ENCODE assay signal across 10 cellular contexts in the genomic region with DNA sequence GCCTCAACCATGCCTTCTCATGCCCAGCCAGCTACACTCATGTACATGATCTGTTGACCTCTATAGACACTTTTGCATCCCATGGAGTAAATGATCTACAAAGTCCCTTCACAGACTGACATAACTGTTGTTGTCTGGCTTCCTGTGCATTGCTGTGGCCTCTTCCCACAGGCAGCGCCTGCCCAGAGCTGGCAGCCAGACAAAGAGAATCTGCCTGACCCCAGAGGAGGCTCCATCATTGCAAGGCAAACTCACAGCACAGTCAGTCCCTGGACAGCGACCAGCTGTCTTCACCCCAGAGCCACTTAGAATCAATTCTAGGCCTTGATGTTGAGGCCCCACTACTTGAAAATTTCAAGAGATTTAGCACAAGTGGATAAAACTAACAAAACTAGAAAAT.
A peak's percentile ranks its signal among the peaks of the same experiment; 100 is the strongest.
DNase-seq lines count a peak whose midpoint lies in the region; ATAC-seq, FAIRE-seq and TF ChIP-seq lines count a peak whose summit lies in the region.
"Had no signal": no experiment of that assay in that cellular context is flagged by ENCODE, and none has a peak within 500 bp of the region (broad histone marks: within the 10 kb centered on the region; RNA-seq: fewer than 3 reads in every experiment).

No MANE protein-coding gene starts in this region.

- H3K9ac ChIP-seq in kidney (ENCODE audit: low read length in 2 of 2): no peak overlapping the region

- intact Hi-C loops in kidney (cut with DNase I): no loop called here
- intact Hi-C loops in upper lobe of right lung (cut with DNase I): no loop called here

- no peaks in the 10 kb centered on the region for H3K27me3 ChIP-seq in upper lobe of right lung
- H3K27me3 ChIP-seq: SJSA1 had no signal

- H3K4me1 ChIP-seq in kidney (ENCODE audit: control insufficient read depth in 1 of 2, insufficient read depth in 1 of 2, low read depth in 1 of 2, low read length in 2 of 2) (no peaks in the 10 kb centered on the region), upper lobe of right lung (no peaks in the 10 kb centered on the region)
- H3K4me1 ChIP-seq: SJSA1 had no signal

- peak overlapping the region; percentile 22 for H3K27ac Mint-ChIP-seq in stimulated activated naive CD8-positive, alpha-beta T cell treated with anti-CD3 and anti-CD28 coated beads, Interleukin-15, Interleukin-2, amounts not matched to agents 100 ng/mL and 50 ng/mL, for 24 hours
- H3K27ac Mint-ChIP-seq in stimulated activated naive CD8-positive, alpha-beta T cell treated with anti-CD3 and anti-CD28 coated beads, Interleukin-15, amount 100 ng/mL, for 72 hours: no peak overlapping the region

- H3K36me3 Mint-ChIP-seq in stimulated activated naive CD8-positive, alpha-beta T cell treated with anti-CD3 and anti-CD28 coated beads, Interleukin-15, Interleukin-2, amounts not matched to agents 100 ng/mL and 50 ng/mL, for 24 hours (ENCODE audit: low read depth): peaks cover 30% of the 10 kb centered on the region

- H3K4me3 ChIP-seq in kidney (ENCODE audit: low read length in 2 of 2) (no peak overlapping the region), upper lobe of right lung (no peak overlapping the region)
- H3K4me3 ChIP-seq: SJSA1 had no signal

- no peak for DNase-seq in stimulated activated naive CD8-positive, alpha-beta T cell treated with anti-CD3 and anti-CD28 coated beads, Interleukin-15, amount 100 ng/mL, for 72 hours
- DNase-seq in cerebellar cortex (ENCODE audit: low spot score): peak; percentile 12
- peak; percentile 78 for DNase-seq in kidney
- DNase-seq in upper lobe of right lung: no peak
- no peak for DNase-seq in stimulated activated naive CD8-positive, alpha-beta T cell treated with anti-CD3 and anti-CD28 coated beads, Interleukin-15, Interleukin-2, amounts not matched to agents 100 U/mL and 50 U/mL, for 24 hours
- no peak for DNase-seq in GDM1 (lab: John Stamatoyannopoulos, UW)
- DNase-seq: effector memory CD4-positive, alpha-beta T cell had no signal

- ATAC-seq in stimulated activated naive CD8-positive, alpha-beta T cell treated with anti-CD3 and anti-CD28 coated beads, Interleukin-15, amount 100 ng/mL, for 72 hours: no peak
- ATAC-seq in upper lobe of right lung (peak; percentile 61), GM21737 (IDR thresholded peaks at IDR 0.05; ENCODE audit: unreplicated experiment) (no peak)
- ATAC-seq in stimulated activated naive CD8-positive, alpha-beta T cell treated with anti-CD3 and anti-CD28 coated beads, Interleukin-15, Interleukin-2, amounts not matched to agents 100 U/mL and 50 U/mL, for 24 hours: no peak

- H3K36me3 ChIP-seq in kidney (ENCODE audit: control insufficient read depth in 1 of 2, insufficient read depth in 2 of 2, low read length in 2 of 2) (no peaks in the 10 kb centered on the region), upper lobe of right lung (no peaks in the 10 kb centered on the region)
- H3K36me3 ChIP-seq: SJSA1 had no signal

- no peaks in the 10 kb centered on the region for H3K9me3 Mint-ChIP-seq in stimulated activated naive CD8-positive, alpha-beta T cell treated with anti-CD3 and anti-CD28 coated beads, Interleukin-15, Interleukin-2, amounts not matched to agents 100 ng/mL and 50 ng/mL, for 24 hours
- H3K9me3 Mint-ChIP-seq in stimulated activated naive CD8-positive, alpha-beta T cell treated with anti-CD3 and anti-CD28 coated beads, Interleukin-15, amount 100 ng/mL, for 72 hours: no peaks in the 10 kb centered on the region

- no peak for FAIRE-seq in kidney (lab: Jason Lieb, UNC)

- no peaks in the 10 kb centered on the region for H3K27me3 Mint-ChIP-seq in stimulated activated naive CD8-positive, alpha-beta T cell treated with anti-CD3 and anti-CD28 coated beads, Interleukin-15, Interleukin-2, amounts not matched to agents 100 ng/mL and 50 ng/mL, for 24 hours
- H3K27me3 Mint-ChIP-seq in stimulated activated naive CD8-positive, alpha-beta T cell treated with anti-CD3 and anti-CD28 coated beads, Interleukin-15, amount 100 ng/mL, for 72 hours: no peaks in the 10 kb centered on the region

- H3K4me3 Mint-ChIP-seq in stimulated activated naive CD8-positive, alpha-beta T cell treated with anti-CD3 and anti-CD28 coated beads, Interleukin-15, Interleukin-2, amounts not matched to agents 100 ng/mL and 50 ng/mL, for 24 hours: no peak overlapping the region
- no peak overlapping the region for H3K4me3 Mint-ChIP-seq in stimulated activated naive CD8-positive, alpha-beta T cell treated with anti-CD3 and anti-CD28 coated beads, Interleukin-15, amount 100 ng/mL, for 72 hours

- TF ChIP-seq CTCF in kidney (IDR thresholded peaks at IDR 0.05; ENCODE audit: borderline replicate concordance, extremely low read depth, insufficient read depth) (no peak), upper lobe of right lung (IDR thresholded peaks at IDR 0.05) (no peak)

- no peak overlapping the region for H3K27ac ChIP-seq in kidney (ENCODE audit: low read depth in 2 of 2, low read length in 2 of 2)
- H3K27ac ChIP-seq in upper lobe of right lung: no peak overlapping the region
- H3K27ac ChIP-seq: SJSA1 had no signal

- no peaks in the 10 kb centered on the region for H3K9me3 ChIP-seq in kidney (ENCODE audit: control insufficient read depth in 1 of 2, low read length in 2 of 2)
- no peaks in the 10 kb centered on the region for H3K9me3 ChIP-seq in upper lobe of right lung
- H3K9me3 ChIP-seq: SJSA1 had no signal

- H3K4me1 Mint-ChIP-seq in stimulated activated naive CD8-positive, alpha-beta T cell treated with anti-CD3 and anti-CD28 coated beads, Interleukin-15, Interleukin-2, amounts not matched to agents 100 ng/mL and 50 ng/mL, for 24 hours (ENCODE audit: low read depth): peaks cover 5% of the 10 kb centered on the region
- H3K4me1 Mint-ChIP-seq in stimulated activated naive CD8-positive, alpha-beta T cell treated with anti-CD3 and anti-CD28 coated beads, Interleukin-15, amount 100 ng/mL, for 72 hours: no peaks in the 10 kb centered on the region

Comparison
In these comparisons a context has a peak if more than half of its experiments do, and no peak if none do; other contexts are left out.
1. DNase-seq: peak in cerebellar cortex (single experiment) and kidney (single experiment); none in stimulated activated naive CD8-positive, alpha-beta T cell treated with anti-CD3 and anti-CD28 coated beads, Interleukin-15, amount 100 ng/mL, for 72 hours (0 of 2), upper lobe of right lung (single experiment), stimulated activated naive CD8-positive, alpha-beta T cell treated with anti-CD3 and anti-CD28 coated beads, Interleukin-15, Interleukin-2, amounts not matched to agents 100 U/mL and 50 U/mL, for 24 hours (single experiment) and GDM1 (single experiment).